ENCODE assay signal across 32 cellular contexts in genomic region chr16:53803451-53803850, GRCh38.
"Had no signal": no experiment of that assay in that cellular context is flagged by ENCODE, and none has a peak within 500 bp of the region (broad histone marks: within the 10 kb centered on the region; RNA-seq: fewer than 3 reads in every experiment).

No MANE protein-coding gene starts in this region.

- H3K27me3 Mint-ChIP-seq: activated B cell treated with CpG ODN at 0.5 μM for 24 hours; activated CD4-positive, alpha-beta memory T cell treated with anti-CD3 and anti-CD28 coated beads, Interleukin-2, amount 10 ng/mL, durations not matched to agents 7 days and 5 days; activated CD4-positive, alpha-beta T cell treated with anti-CD3 and anti-CD28 coated beads for 36 hours; activated CD4-positive, alpha-beta T cell treated with anti-CD3 and anti-CD28 coated beads, Interleukin-2, amount 10 ng/mL, durations not matched to agents 7 days and 5 days; activated naive CD8-positive, alpha-beta T cell; activated T-cell treated with anti-CD3 and anti-CD28 coated beads, Interleukin-2, amount 50 U/mL, for 24 hours; central memory CD8-positive, alpha-beta T cell; T-helper 17 cell had no signal

- H3K27ac Mint-ChIP-seq: activated B cell treated with CpG ODN at 0.5 μM for 24 hours; activated CD4-positive, alpha-beta memory T cell treated with anti-CD3 and anti-CD28 coated beads, Interleukin-2, amount 10 ng/mL, durations not matched to agents 7 days and 5 days; activated CD4-positive, alpha-beta T cell treated with anti-CD3 and anti-CD28 coated beads for 36 hours; activated CD4-positive, alpha-beta T cell treated with anti-CD3 and anti-CD28 coated beads, Interleukin-2, amount 10 ng/mL, durations not matched to agents 7 days and 5 days; activated naive CD8-positive, alpha-beta T cell; activated T-cell treated with anti-CD3 and anti-CD28 coated beads, Interleukin-2, amount 50 U/mL, for 24 hours; dendritic cell treated with granulocyte-macrophage colony-stimulating factor and Interleukin-4, amounts not matched to agents 40 ng/mL and 50 ng/mL, for 4 days; endodermal cell; T-helper 17 cell; T-helper 2 cell treated with Interferon-gamma antibody and Interleukin-4, amounts not matched to agents 5 μg/mL and 100 μg/mL, for 36 hours had no signal

- H3K27me3 ChIP-seq: brain microvascular endothelial cell, dorsolateral prefrontal cortex, esophagus muscularis mucosa, gastroesophageal sphincter had no signal

- H3K27ac ChIP-seq: brain microvascular endothelial cell, coronary artery, dorsolateral prefrontal cortex, esophagus muscularis mucosa, gastroesophageal sphincter, WERI-Rb-1 had no signal

- H3K4me1 Mint-ChIP-seq: activated CD4-positive, alpha-beta T cell treated with anti-CD3 and anti-CD28 coated beads, Interleukin-2, amount 10 ng/mL, durations not matched to agents 7 days and 5 days had no signal

- H3K9me3 Mint-ChIP-seq: central memory CD8-positive, alpha-beta T cell; dendritic cell treated with granulocyte-macrophage colony-stimulating factor and Interleukin-4, amounts not matched to agents 40 ng/mL and 50 ng/mL, for 4 days had no signal

- H3K36me3 ChIP-seq: brain microvascular endothelial cell, esophagus muscularis mucosa, gastroesophageal sphincter, WERI-Rb-1 had no signal

- ATAC-seq: activated T-cell treated with anti-CD3 and anti-CD28 coated beads, Interleukin-2, amount 50 U/mL, for 72 hours; gastroesophageal sphincter; T-helper 17 cell had no signal

- DNase-seq: activated B cell treated with CpG ODN at 0.5 μM for 24 hours; activated CD4-positive, alpha-beta memory T cell treated with anti-CD3 and anti-CD28 coated beads, Interleukin-2, amount 10 ng/mL, durations not matched to agents 7 days and 5 days; activated CD4-positive, alpha-beta T cell treated with anti-CD3 and anti-CD28 coated beads for 36 hours; activated CD4-positive, alpha-beta T cell treated with anti-CD3 and anti-CD28 coated beads, Interleukin-2, amount 10 ng/mL, durations not matched to agents 7 days and 5 days; activated CD4-positive, alpha-beta T cell treated with anti-CD3 and anti-CD28 coated beads, Interleukin-2, amount 50 U/mL, for 4 hours; activated CD4-positive, CD25-positive, alpha-beta regulatory T cell treated with anti-CD3 and anti-CD28 coated beads, Interleukin-2, amount 50 U/mL, for 72 hours; activated CD8-positive, alpha-beta memory T cell treated with anti-CD3 and anti-CD28 coated beads, Interleukin-2, amount 50 U/mL, for 48 hours; activated gamma-delta T cell; activated naive CD4-positive, alpha-beta T cell treated with anti-CD3 and anti-CD28 coated beads, Interleukin-2, amount 50 U/mL, for 16 hours; activated naive CD4-positive, alpha-beta T cell treated with Interleukin-2 at 50 U/mL for 16 hours; activated T-cell treated with anti-CD3 and anti-CD28 coated beads for 4 hours; activated T-cell treated with anti-CD3 and anti-CD28 coated beads, Interleukin-2, amount 50 U/mL, for 24 hours; activated T-cell treated with anti-CD3 and anti-CD28 coated beads, Interleukin-2, amount 50 U/mL, for 72 hours; amniotic stem cell; anterior cingulate cortex; brain microvascular endothelial cell; dorsolateral prefrontal cortex; effector memory CD4-positive, alpha-beta T cell; endodermal cell; erythroblast; foreskin melanocyte; T-helper 1 cell; T-helper 17 cell; T1000; WERI-Rb-1 had no signal

- H3K4me3 ChIP-seq: coronary artery, dorsolateral prefrontal cortex, esophagus muscularis mucosa, gastroesophageal sphincter had no signal

- H3K4me3 Mint-ChIP-seq: activated B cell treated with CpG ODN at 0.5 μM for 24 hours; activated CD4-positive, alpha-beta memory T cell treated with anti-CD3 and anti-CD28 coated beads, Interleukin-2, amount 10 ng/mL, durations not matched to agents 7 days and 5 days; activated CD4-positive, alpha-beta T cell treated with anti-CD3 and anti-CD28 coated beads for 36 hours; activated CD4-positive, alpha-beta T cell treated with anti-CD3 and anti-CD28 coated beads, Interleukin-2, amount 10 ng/mL, durations not matched to agents 7 days and 5 days; activated naive CD8-positive, alpha-beta T cell; activated T-cell treated with anti-CD3 and anti-CD28 coated beads, Interleukin-2, amount 50 U/mL, for 24 hours; central memory CD8-positive, alpha-beta T cell; dendritic cell treated with granulocyte-macrophage colony-stimulating factor and Interleukin-4, amounts not matched to agents 40 ng/mL and 50 ng/mL, for 4 days; endodermal cell; T-helper 17 cell; T-helper 2 cell treated with Interferon-gamma antibody and Interleukin-4, amounts not matched to agents 5 μg/mL and 100 μg/mL, for 36 hours had no signal
